ENCODE assay signal across 8 cellular contexts in genomic region chr17:75087182-75087557, GRCh38. TPM values are rescaled to one million over a fixed set of nuclear protein-coding genes. Genes with fewer than 3 reads are reported as not detected.
A peak's percentile ranks its signal among the peaks of the same experiment; 100 is the strongest.
DNase-seq lines count a peak whose midpoint lies in the region; ATAC-seq and TF ChIP-seq lines count a peak whose summit lies in the region.

No MANE protein-coding gene starts in this region.

- H3K27me3 ChIP-seq in brain microvascular endothelial cell (replicated peaks): no peaks in the 10 kb centered on the region
- no peaks in the 10 kb centered on the region for H3K27me3 ChIP-seq in lower lobe of right lung (ENCODE audit: low read depth)
- peaks cover 0 to 10% of the 10 kb centered on the region in 2 donors for H3K27me3 ChIP-seq in tibial artery

- TF ChIP-seq CTCF in brain microvascular endothelial cell (IDR thresholded peaks at IDR 0.05; ENCODE audit: low read depth, low read length, missing control alignments): no peak
- no peak for TF ChIP-seq CTCF in lower lobe of right lung (IDR thresholded peaks at IDR 0.05)
- no peak for TF ChIP-seq CTCF in tibial artery (IDR thresholded peaks at IDR 0.05)

- H3K4me1 ChIP-seq in lower lobe of right lung: peaks cover 66% of the 10 kb centered on the region
- H3K4me1 ChIP-seq in tibial artery: peaks cover 0 to 39% (median 14%) of the 10 kb centered on the region in 4 donors

- H3K36me3 Mint-ChIP-seq in activated T-cell treated with anti-CD3 and anti-CD28 coated beads, Interleukin-2, amount 50 U/mL, for 24 hours (ENCODE audit: low read depth): no peaks in the 10 kb centered on the region

- intact Hi-C loops in lower lobe of right lung (cut with DNase I) (no loop called here), tibial artery (cut with DNase I; ENCODE audit: low total_unique reads) (no loop called here)

- no peaks in the 10 kb centered on the region for H3K9me3 Mint-ChIP-seq in activated T-cell treated with anti-CD3 and anti-CD28 coated beads, Interleukin-2, amount 50 U/mL, for 24 hours

- H3K27ac ChIP-seq in brain microvascular endothelial cell: no peak overlapping the region
- peak overlapping the region; percentile 96 for H3K27ac ChIP-seq in lower lobe of right lung
- peak overlapping the region; percentile 45 to 54 for H3K27ac ChIP-seq in tibial artery

- no peak for DNase-seq in activated T-cell treated with anti-CD3 and anti-CD28 coated beads, Interleukin-2, amount 50 U/mL, for 24 hours
- DNase-seq in activated T-cell treated with anti-CD3 and anti-CD28 coated beads, Interleukin-2, amount 50 U/mL, for 48 hours: no peak
- DNase-seq in brain microvascular endothelial cell: no peak
- no peak for DNase-seq in lower lobe of right lung
- DNase-seq in tibial artery: no peak
- no peak for DNase-seq in effector CD4-positive, alpha-beta T cell
- DNase-seq in AG08396 (ENCODE audit: low spot score): no peak

- H3K36me3 ChIP-seq in brain microvascular endothelial cell (replicated peaks): no peaks in the 10 kb centered on the region
- no peaks in the 10 kb centered on the region for H3K36me3 ChIP-seq in lower lobe of right lung
- H3K36me3 ChIP-seq in tibial artery: no peaks in the 10 kb centered on the region

- H3K4me3 ChIP-seq in brain microvascular endothelial cell (ENCODE audit: low read depth, low read length): peak overlapping the region; percentile 58
- peak overlapping the region; percentile 74 for H3K4me3 ChIP-seq in lower lobe of right lung
- H3K4me3 ChIP-seq in tibial artery: peak overlapping the region; percentile 48 to 53

- peak in 1 of 2 donors; percentile 0 for ATAC-seq in lower lobe of right lung
- ATAC-seq in HG03460 (IDR thresholded peaks at IDR 0.05; ENCODE audit: unreplicated experiment): no peak

- peaks cover 53% of the 10 kb centered on the region for H3K4me1 Mint-ChIP-seq in activated T-cell treated with anti-CD3 and anti-CD28 coated beads, Interleukin-2, amount 50 U/mL, for 24 hours (ENCODE audit: low read depth)

- H3K4me3 Mint-ChIP-seq in activated T-cell treated with anti-CD3 and anti-CD28 coated beads, Interleukin-2, amount 50 U/mL, for 24 hours: peak overlapping the region; percentile 69

- peak overlapping the region; percentile 83 for H3K27ac Mint-ChIP-seq in activated T-cell treated with anti-CD3 and anti-CD28 coated beads, Interleukin-2, amount 50 U/mL, for 24 hours

- no peaks in the 10 kb centered on the region for H3K27me3 Mint-ChIP-seq in activated T-cell treated with anti-CD3 and anti-CD28 coated beads, Interleukin-2, amount 50 U/mL, for 24 hours

- H3K9me3 ChIP-seq in lower lobe of right lung (no peaks in the 10 kb centered on the region), tibial artery (no peaks in the 10 kb centered on the region)

- in situ Hi-C loops in brain microvascular endothelial cell (cut with HindIII; ENCODE audit: low pct_ligation_motif_present, low sequenced_read_pairs): no loop called here

RNA-seq across cellular contexts. Expression of gene SLC16A5, which starts 0.6 kb away (rescaled TPM):
- total RNA-seq in lower lobe of right lung: 32.3 TPM

RNA-seq across cellular contexts. Expression of gene ARMC7, which starts 22.6 kb away (rescaled TPM):
- total RNA-seq in lower lobe of right lung: 16.7 TPM

RNA-seq across cellular contexts. Expression of gene KCTD2, which starts 40.1 kb away (rescaled TPM):
- total RNA-seq in lower lobe of right lung: 22.9 TPM

RNA-seq across cellular contexts. Expression of gene ATP5PD, which starts 40.4 kb away (rescaled TPM):
- 171 TPM for total RNA-seq in lower lobe of right lung

RNA-seq across cellular contexts. Expression of gene NT5C, which starts 44.4 kb away (rescaled TPM):
- total RNA-seq in lower lobe of right lung: 34.9 TPM
